1 cellular context compared by ENCODE assay signal in genomic region chr15:40878785-40879184, GRCh38.
TF ChIP-seq lines count a peak whose summit lies in the region.

No MANE protein-coding gene starts in this region.

TF ChIP-seq in IMR-90, 13 proteins besides CTCF, POLR2A, EP300 and RAD21:
- no peak for TF ChIP-seq USF2 (IDR thresholded peaks at IDR 0.05; ENCODE audit: low read depth, low read length)
- TF ChIP-seq RFX5 (IDR thresholded peaks at IDR 0.05; ENCODE audit: low read depth, low read length), result 0 out of 2 replicates have a peak, but pooled peaks have one; percentile 48
- no peak for TF ChIP-seq ELK1 (IDR thresholded peaks at IDR 0.05; ENCODE audit: borderline replicate concordance, low read depth, low read length)
- 0 out of 2 replicates have a peak, but pooled peaks have one; percentile 26 for TF ChIP-seq FOS (IDR thresholded peaks at IDR 0.05; ENCODE audit: low read depth, low read length)
